In genomic region chr22:45163417-45164216, GRCh38 we compare ENCODE assay signal across 7 cellular contexts.
DNase-seq lines count a peak whose midpoint lies in the region; ATAC-seq and TF ChIP-seq lines count a peak whose summit lies in the region.

Gene NUP50, plus strand, starts transcription at chr22:45163925. Its CDS starts 4,253 bp downstream, at chr22:45168178.

- TF ChIP-seq CTCF in astrocyte of the cerebellum (IDR thresholded peaks at IDR 0.05; ENCODE audit: low read depth, low read length, missing control alignments) (no peak), retinal pigment epithelial cell (conservative IDR thresholded peaks at IDR 0.05; ENCODE audit: low read depth, low read length) (peak; percentile 9)

- peak within 1 kb of the TSS; percentile 55 for H3K4me3 ChIP-seq in astrocyte of the cerebellum (ENCODE audit: low read depth, low read length)
- H3K4me3 ChIP-seq in retinal pigment epithelial cell (ENCODE audit: low read length) = peak within 1 kb of the TSS; percentile 78

- TF ChIP-seq POLR2A in GM18505 (IDR thresholded peaks at IDR 0.05; ENCODE audit: borderline replicate concordance, extremely low read depth, insufficient read depth, insufficient read length) = peak; percentile 93

- DNase-seq in NCI-H2029 treated with DMSO at 0.1 percent for 48 hours (lab: John Stamatoyannopoulos, UW) = peak; percentile 59
- DNase-seq in T-helper 9 cell = peak; percentile 94
- DNase-seq in astrocyte of the cerebellum (ENCODE audit: low read depth) = peak; percentile 88
- DNase-seq in hippocampal formation (lab: John Stamatoyannopoulos, UW) = peak; percentile 84 to 85
- DNase-seq in retinal pigment epithelial cell (ENCODE audit: low read depth) = peak; percentile 75

- ATAC-seq in GM18505 (IDR thresholded peaks at IDR 0.05; ENCODE audit: unreplicated experiment) (peak; percentile 86), HG02973 (IDR thresholded peaks at IDR 0.05; ENCODE audit: unreplicated experiment) (peak; percentile 84)

- in situ Hi-C loops in astrocyte of the cerebellum (cut with HindIII; ENCODE audit: low sequenced_read_pairs) = no loop called here

Comparison
In these comparisons a context has a peak if more than half of its experiments do, and no peak if none do; other contexts are left out.
1. Peak in every context shown above with its lines: DNase-seq, ATAC-seq and H3K4me3 ChIP-seq.